In the genomic region with DNA sequence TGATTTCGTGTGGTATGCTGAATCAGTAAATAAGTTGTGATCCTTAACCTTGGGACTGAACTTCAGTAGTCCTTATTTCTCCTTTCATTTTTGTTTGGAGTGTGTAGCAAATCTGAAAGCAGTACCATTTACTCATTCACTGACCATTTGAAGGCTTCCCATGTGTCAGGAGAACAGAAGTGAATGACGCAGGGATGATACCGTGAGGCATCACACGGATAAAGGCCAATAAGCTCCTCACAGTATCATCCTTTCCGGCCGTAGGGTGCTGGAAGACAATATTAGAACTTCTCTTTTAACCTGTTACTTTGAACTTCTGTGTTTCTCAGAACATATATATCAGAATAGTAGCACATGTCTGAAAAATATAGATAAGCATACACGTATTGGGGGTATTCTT, we compare ENCODE assay signal across 24 cellular contexts. TPM values are rescaled to one million over a fixed set of nuclear protein-coding genes. Genes with fewer than 3 reads are reported as not detected.
A peak's percentile ranks its signal among the peaks of the same experiment; 100 is the strongest.
DNase-seq lines count a peak whose midpoint lies in the region; ATAC-seq and TF ChIP-seq lines count a peak whose summit lies in the region.
"Had no signal": no experiment of that assay in that cellular context is flagged by ENCODE, and none has a peak within 500 bp of the region (broad histone marks: within the 10 kb centered on the region; RNA-seq: fewer than 3 reads in every experiment).

No MANE protein-coding gene starts in this region.

- peaks cover 20% of the 10 kb centered on the region for H3K36me3 Mint-ChIP-seq in osteocyte (ENCODE audit: unreplicated experiment)

- DNase-seq in Right ventricle myocardium superior (no peak), right atrium auricular region (ENCODE audit: low spot score) (no peak), erythroblast (lab: John Stamatoyannopoulos, UW) (peak; percentile 56 to 65), osteocyte (ENCODE audit: extremely low spot score, unreplicated experiment) (no peak), MM.1S (no peak), NCI-H2107 treated with DMSO at 0.1 percent for 48 hours (lab: John Stamatoyannopoulos, UW; ENCODE audit: unreplicated experiment) (no peak), T1000 (lab: John Stamatoyannopoulos, UW) (no peak)
- DNase-seq: 8988T; CD8-positive, alpha-beta T cell; DMS153; HCEC 1CT; NCI-H1092 treated with DMSO at 0.1 percent for 48 hours; NCI-H1436 treated with DMSO at 0.1 percent for 48 hours; NCI-H2029; NCI-H226; NCI-H510A treated with DMSO at 0.1 percent for 48 hours; NCI-H748 treated with DMSO at 0.1 percent for 48 hours; NK-92 treated with Interleukin-12 subunit alpha and Interleukin-12 subunit beta, amount 100 ng/mL, for 24 hours; Peyer's patch; SJCRH30 had no signal

- peak overlapping the region; percentile 31 for H3K27ac Mint-ChIP-seq in osteocyte (ENCODE audit: unreplicated experiment)
- H3K27ac Mint-ChIP-seq: CD8-positive, alpha-beta T cell had no signal

- peaks cover 98% of the 10 kb centered on the region for H3K79me2 ChIP-seq in MM.1S (ENCODE audit: low read length)

- no peak for TF ChIP-seq CTCF in right atrium auricular region (IDR thresholded peaks at IDR 0.05)
- TF ChIP-seq CTCF in osteocyte (IDR thresholded peaks at IDR 0.05), result no peak
- TF ChIP-seq CTCF in MM.1S (IDR thresholded peaks at IDR 0.05; ENCODE audit: low read length), result no peak

- H3K27me3 ChIP-seq in right atrium auricular region (no peaks in the 10 kb centered on the region), MM.1S (replicated peaks; ENCODE audit: insufficient read depth, low read length) (no peaks in the 10 kb centered on the region)
- H3K27me3 ChIP-seq: BLaER1 treated with 17β-estradiol and CSF1 and Interleukin-3, amounts not matched to agents 10 nM and 100 nM; Peyer's patch; SJCRH30 had no signal

- no peak for TF ChIP-seq POLR2A in erythroblast (IDR thresholded peaks at IDR 0.05; ENCODE audit: low read length)

- no peaks in the 10 kb centered on the region for H3K9me2 ChIP-seq in MM.1S (replicated peaks; ENCODE audit: insufficient read depth, low read length)

- peaks cover 4% of the 10 kb centered on the region for H3K9me3 Mint-ChIP-seq in osteocyte (ENCODE audit: unreplicated experiment)
- H3K9me3 Mint-ChIP-seq: GM23338 had no signal

- H3K4me1 Mint-ChIP-seq in osteocyte (ENCODE audit: unreplicated experiment), result peaks cover 58% of the 10 kb centered on the region

- H3K9ac ChIP-seq in MM.1S (ENCODE audit: low read length), result no peak overlapping the region

- ATAC-seq in Right ventricle myocardium superior (ENCODE audit: poor library complexity) (peak; percentile 28), GM21528 (IDR thresholded peaks at IDR 0.05; ENCODE audit: low FRiP score, unreplicated experiment) (no peak)
- ATAC-seq: CD8-positive, alpha-beta T cell; GM23338 had no signal

- H2AFZ ChIP-seq in MM.1S (ENCODE audit: low read length), result no peak overlapping the region
- H2AFZ ChIP-seq: GM23338 had no signal

- H3K36me3 ChIP-seq in right atrium auricular region (peaks cover 23% of the 10 kb centered on the region), MM.1S (replicated peaks; ENCODE audit: insufficient read depth, low read length) (0 out of 2 replicates have a peak, but pooled peaks cover 3% of the 10 kb centered on the region)

- no peak overlapping the region for H3K4me2 ChIP-seq in MM.1S (ENCODE audit: low read depth, low read length)
- H3K4me2 ChIP-seq: GM23338 had no signal

- H3K4me3 ChIP-seq in right atrium auricular region, result no peak overlapping the region
- no peak overlapping the region for H3K4me3 ChIP-seq in MM.1S (ENCODE audit: low read length)
- H3K4me3 ChIP-seq: BLaER1 treated with 17β-estradiol and CSF1 and Interleukin-3, amounts not matched to agents 10 nM and 100 nM; GM23338; Peyer's patch; SJCRH30 had no signal

- no peaks in the 10 kb centered on the region for H3K27me3 Mint-ChIP-seq in osteocyte (ENCODE audit: unreplicated experiment)
- H3K27me3 Mint-ChIP-seq: IgD-negative memory B cell had no signal

- peaks cover 33% of the 10 kb centered on the region for H4K20me1 ChIP-seq in MM.1S (ENCODE audit: insufficient read depth, low read length)

- no peaks in the 10 kb centered on the region for H3F3A ChIP-seq in MM.1S (ENCODE audit: insufficient read depth, low read length)

- H3K4me1 ChIP-seq in right atrium auricular region (peaks cover 0 to 34% of the 10 kb centered on the region in 2 donors), MM.1S (ENCODE audit: low read length) (no peaks in the 10 kb centered on the region)

- H3K27ac ChIP-seq in right atrium auricular region, result no peak overlapping the region
- no peak overlapping the region for H3K27ac ChIP-seq in MM.1S (ENCODE audit: low read length)
- H3K27ac ChIP-seq: Peyer's patch, SJCRH30 had no signal

- intact Hi-C loops in Right ventricle myocardium superior (cut with DNase I), result no loop called here

- no peaks in the 10 kb centered on the region for H3K9me3 ChIP-seq in right atrium auricular region
- H3K9me3 ChIP-seq in MM.1S (replicated peaks; ENCODE audit: insufficient read depth, low read length), result no peaks in the 10 kb centered on the region
- H3K9me3 ChIP-seq: Peyer's patch, SJCRH30 had no signal

- H3K4me3 Mint-ChIP-seq in osteocyte (ENCODE audit: unreplicated experiment), result no peak overlapping the region
- H3K4me3 Mint-ChIP-seq: CD8-positive, alpha-beta T cell; GM23338; IgD-negative memory B cell had no signal

RNA-seq across cellular contexts. Expression of gene BACH1, which starts 21.3 kb away (rescaled TPM):
- total RNA-seq in Right ventricle myocardium superior (34.2 TPM), right atrium auricular region (10 to 100 TPM; 16.0 to 31.2 TPM), osteocyte (93.8 and 95.0 TPM in 2 replicates)

Comparison
In these comparisons a context has a peak if more than half of its experiments do, and no peak if none do; other contexts are left out.
1. DNase-seq: peak in erythroblast (2 of 2); none in Right ventricle myocardium superior (single experiment), right atrium auricular region (single experiment), osteocyte (single experiment), MM.1S (single experiment), NCI-H2107 treated with DMSO at 0.1 percent for 48 hours (single experiment) and T1000 (single experiment).